In the genomic region with DNA sequence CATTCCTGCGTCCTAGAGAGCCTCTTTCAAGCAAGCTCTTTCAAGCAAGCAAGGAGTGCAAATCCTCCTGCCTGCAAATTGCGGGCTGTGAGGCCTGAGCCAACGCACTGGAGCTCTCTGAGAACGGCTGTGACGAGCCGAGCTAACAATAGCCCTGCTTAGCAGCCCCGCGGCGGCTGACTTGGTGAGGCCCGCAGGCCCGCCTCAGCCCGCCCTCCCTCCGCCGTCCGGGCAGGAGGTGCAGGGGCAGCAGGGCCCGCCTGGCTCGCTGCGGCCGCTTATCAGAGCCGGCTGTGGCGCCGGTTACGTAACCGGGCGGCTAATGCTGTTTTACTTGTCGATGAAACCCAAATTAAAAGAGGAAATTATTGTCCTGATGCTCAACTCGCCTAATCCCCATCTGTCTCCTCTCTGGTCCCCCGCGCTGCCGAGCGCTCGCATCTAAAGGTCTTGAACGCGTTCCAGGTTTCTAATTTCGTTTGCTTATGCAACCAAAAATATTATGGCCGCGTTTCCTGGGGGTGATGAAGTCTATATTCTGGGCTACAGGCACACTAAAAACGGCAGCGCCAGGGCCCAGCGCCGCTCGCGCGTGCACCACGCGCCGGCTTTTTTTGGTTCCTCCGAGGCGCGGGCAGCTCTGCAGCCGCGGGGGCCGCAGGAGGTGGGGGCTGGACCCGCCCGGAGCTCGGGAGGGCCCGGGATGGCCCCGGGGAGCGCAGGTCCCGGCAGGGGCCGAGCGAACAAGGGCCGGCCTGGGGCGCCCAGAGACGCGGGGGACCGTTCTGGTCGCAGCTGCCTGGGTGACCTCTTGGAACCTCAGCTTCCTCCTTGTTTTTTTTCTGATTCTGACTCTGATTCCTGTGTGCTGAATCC, we compare ENCODE assay signal across 1 cellular context.
TF ChIP-seq lines count a peak whose summit lies in the region.

No MANE protein-coding gene starts in this region.

TF ChIP-seq in HEK293, 187 proteins besides CTCF, POLR2A, EP300 and RAD21 (continued from another document):
- TF ChIP-seq ZNF513 (tag by site-specific recombination; IDR thresholded peaks at IDR 0.05): no peak
- no peak for TF ChIP-seq ZNF114 (tag by site-specific recombination; IDR thresholded peaks at IDR 0.05)
- no peak for TF ChIP-seq ZNF133 (tag by site-specific recombination; IDR thresholded peaks at IDR 0.05)
- peak; percentile 43; the same call in 1 of the 2 replicates for TF ChIP-seq ZNF341 (tag by site-specific recombination; IDR thresholded peaks at IDR 0.05; ENCODE audit: low read depth)
- 0 out of 2 replicates have a peak, but pooled peaks have one; percentile 14 for TF ChIP-seq ZSCAN23 (tag by site-specific recombination; IDR thresholded peaks at IDR 0.05)
- TF ChIP-seq, protein P1, sequence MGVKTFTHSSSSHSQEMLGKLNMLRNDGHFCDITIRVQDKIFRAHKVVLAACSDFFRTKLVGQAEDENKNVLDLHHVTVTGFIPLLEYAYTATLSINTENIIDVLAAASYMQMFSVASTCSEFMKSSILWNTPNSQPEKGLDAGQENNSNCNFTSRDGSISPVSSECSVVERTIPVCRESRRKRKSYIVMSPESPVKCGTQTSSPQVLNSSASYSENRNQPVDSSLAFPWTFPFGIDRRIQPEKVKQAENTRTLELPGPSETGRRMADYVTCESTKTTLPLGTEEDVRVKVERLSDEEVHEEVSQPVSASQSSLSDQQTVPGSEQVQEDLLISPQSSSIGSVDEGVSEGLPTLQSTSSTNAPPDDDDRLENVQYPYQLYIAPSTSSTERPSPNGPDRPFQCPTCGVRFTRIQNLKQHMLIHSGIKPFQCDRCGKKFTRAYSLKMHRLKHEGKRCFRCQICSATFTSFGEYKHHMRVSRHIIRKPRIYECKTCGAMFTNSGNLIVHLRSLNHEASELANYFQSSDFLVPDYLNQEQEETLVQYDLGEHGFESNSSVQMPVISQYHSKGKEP (tag by site-specific recombination; IDR thresholded peaks at IDR 0.05): 0 out of 2 replicates have a peak, but pooled peaks have one; percentile 4
- TF ChIP-seq, protein P2, sequence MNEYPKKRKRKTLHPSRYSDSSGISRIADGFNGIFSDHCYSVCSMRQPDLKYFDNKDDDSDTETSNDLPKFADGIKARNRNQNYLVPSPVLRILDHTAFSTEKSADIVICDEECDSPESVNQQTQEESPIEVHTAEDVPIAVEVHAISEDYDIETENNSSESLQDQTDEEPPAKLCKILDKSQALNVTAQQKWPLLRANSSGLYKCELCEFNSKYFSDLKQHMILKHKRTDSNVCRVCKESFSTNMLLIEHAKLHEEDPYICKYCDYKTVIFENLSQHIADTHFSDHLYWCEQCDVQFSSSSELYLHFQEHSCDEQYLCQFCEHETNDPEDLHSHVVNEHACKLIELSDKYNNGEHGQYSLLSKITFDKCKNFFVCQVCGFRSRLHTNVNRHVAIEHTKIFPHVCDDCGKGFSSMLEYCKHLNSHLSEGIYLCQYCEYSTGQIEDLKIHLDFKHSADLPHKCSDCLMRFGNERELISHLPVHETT (tag by site-specific recombination; IDR thresholded peaks at IDR 0.05): no peak
- TF ChIP-seq, protein P3, sequence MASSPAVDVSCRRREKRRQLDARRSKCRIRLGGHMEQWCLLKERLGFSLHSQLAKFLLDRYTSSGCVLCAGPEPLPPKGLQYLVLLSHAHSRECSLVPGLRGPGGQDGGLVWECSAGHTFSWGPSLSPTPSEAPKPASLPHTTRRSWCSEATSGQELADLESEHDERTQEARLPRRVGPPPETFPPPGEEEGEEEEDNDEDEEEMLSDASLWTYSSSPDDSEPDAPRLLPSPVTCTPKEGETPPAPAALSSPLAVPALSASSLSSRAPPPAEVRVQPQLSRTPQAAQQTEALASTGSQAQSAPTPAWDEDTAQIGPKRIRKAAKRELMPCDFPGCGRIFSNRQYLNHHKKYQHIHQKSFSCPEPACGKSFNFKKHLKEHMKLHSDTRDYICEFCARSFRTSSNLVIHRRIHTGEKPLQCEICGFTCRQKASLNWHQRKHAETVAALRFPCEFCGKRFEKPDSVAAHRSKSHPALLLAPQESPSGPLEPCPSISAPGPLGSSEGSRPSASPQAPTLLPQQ (tag by site-specific recombination; IDR thresholded peaks at IDR 0.05): peak; percentile 92
- TF ChIP-seq ZNF132 (tag by site-specific recombination; IDR thresholded peaks at IDR 0.05; ENCODE audit: borderline replicate concordance): no peak
- no peak for TF ChIP-seq PRDM6 (tag by site-specific recombination; IDR thresholded peaks at IDR 0.05)
- peak; percentile 7; the same call in 1 of the 2 replicates for TF ChIP-seq KLF9 (tag by site-specific recombination; IDR thresholded peaks at IDR 0.05; ENCODE audit: low read depth)
- TF ChIP-seq SP2 (tag by site-specific recombination; IDR thresholded peaks at IDR 0.05): peak; percentile 50
- TF ChIP-seq, protein P4, sequence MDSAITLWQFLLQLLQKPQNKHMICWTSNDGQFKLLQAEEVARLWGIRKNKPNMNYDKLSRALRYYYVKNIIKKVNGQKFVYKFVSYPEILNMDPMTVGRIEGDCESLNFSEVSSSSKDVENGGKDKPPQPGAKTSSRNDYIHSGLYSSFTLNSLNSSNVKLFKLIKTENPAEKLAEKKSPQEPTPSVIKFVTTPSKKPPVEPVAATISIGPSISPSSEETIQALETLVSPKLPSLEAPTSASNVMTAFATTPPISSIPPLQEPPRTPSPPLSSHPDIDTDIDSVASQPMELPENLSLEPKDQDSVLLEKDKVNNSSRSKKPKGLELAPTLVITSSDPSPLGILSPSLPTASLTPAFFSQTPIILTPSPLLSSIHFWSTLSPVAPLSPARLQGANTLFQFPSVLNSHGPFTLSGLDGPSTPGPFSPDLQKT (IDR thresholded peaks at IDR 0.05; ENCODE audit: borderline replicate concordance, low read depth, low read length): no peak
- TF ChIP-seq, protein P5, sequence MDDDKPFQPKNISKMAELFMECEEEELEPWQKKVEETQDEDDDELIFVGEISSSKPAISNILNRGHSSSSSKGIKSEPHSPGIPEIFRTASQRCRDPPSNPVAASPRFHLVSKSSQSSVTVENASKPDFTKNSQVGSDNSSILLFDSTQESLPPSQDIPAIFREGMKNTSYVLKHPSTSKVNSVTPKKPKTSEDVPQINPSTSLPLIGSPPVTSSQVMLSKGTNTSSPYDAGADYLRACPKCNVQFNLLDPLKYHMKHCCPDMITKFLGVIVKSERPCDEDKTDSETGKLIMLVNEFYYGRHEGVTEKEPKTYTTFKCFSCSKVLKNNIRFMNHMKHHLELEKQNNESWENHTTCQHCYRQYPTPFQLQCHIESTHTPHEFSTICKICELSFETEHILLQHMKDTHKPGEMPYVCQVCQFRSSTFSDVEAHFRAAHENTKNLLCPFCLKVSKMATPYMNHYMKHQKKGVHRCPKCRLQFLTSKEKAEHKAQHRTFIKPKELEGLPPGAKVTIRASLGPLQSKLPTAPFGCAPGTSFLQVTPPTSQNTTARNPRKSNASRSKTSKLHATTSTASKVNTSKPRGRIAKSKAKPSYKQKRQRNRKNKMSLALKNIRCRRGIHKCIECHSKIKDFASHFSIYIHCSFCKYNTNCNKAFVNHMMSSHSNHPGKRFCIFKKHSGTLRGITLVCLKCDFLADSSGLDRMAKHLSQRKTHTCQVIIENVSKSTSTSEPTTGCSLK (tag by site-specific recombination; IDR thresholded peaks at IDR 0.05): no peak
- TF ChIP-seq ZNF76 (tag by site-specific recombination; IDR thresholded peaks at IDR 0.05; ENCODE audit: borderline replicate concordance, low read depth): 0 out of 2 replicates have a peak, but pooled peaks have one; percentile 29
- TF ChIP-seq ZNF747 (tag by site-specific recombination; IDR thresholded peaks at IDR 0.05): no peak
- TF ChIP-seq, protein P6, sequence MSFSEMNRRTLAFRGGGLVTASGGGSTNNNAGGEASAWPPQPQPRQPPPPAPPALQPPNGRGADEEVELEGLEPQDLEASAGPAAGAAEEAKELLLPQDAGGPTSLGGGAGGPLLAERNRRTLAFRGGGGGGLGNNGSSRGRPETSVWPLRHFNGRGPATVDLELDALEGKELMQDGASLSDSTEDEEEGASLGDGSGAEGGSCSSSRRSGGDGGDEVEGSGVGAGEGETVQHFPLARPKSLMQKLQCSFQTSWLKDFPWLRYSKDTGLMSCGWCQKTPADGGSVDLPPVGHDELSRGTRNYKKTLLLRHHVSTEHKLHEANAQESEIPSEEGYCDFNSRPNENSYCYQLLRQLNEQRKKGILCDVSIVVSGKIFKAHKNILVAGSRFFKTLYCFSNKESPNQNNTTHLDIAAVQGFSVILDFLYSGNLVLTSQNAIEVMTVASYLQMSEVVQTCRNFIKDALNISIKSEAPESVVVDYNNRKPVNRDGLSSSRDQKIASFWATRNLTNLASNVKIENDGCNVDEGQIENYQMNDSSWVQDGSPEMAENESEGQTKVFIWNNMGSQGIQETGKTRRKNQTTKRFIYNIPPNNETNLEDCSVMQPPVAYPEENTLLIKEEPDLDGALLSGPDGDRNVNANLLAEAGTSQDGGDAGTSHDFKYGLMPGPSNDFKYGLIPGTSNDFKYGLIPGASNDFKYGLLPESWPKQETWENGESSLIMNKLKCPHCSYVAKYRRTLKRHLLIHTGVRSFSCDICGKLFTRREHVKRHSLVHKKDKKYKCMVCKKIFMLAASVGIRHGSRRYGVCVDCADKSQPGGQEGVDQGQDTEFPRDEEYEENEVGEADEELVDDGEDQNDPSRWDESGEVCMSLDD (tag by site-specific recombination; IDR thresholded peaks at IDR 0.05): no peak
- no peak for TF ChIP-seq ZNF670 (tag by site-specific recombination; IDR thresholded peaks at IDR 0.05; ENCODE audit: low read depth)
- TF ChIP-seq GLIS1 (tag by site-specific recombination; IDR thresholded peaks at IDR 0.05): peak; percentile 87
- peak; percentile 36; the same call in 1 of the 2 replicates for TF ChIP-seq REPIN1 (tag by site-specific recombination; IDR thresholded peaks at IDR 0.05; ENCODE audit: low read depth)
- no peak for TF ChIP-seq ZNF2 (tag by site-specific recombination; IDR thresholded peaks at IDR 0.05)
- no peak for TF ChIP-seq ZSCAN16 (tag by site-specific recombination; IDR thresholded peaks at IDR 0.05)
- TF ChIP-seq ZNF366 (tag by site-specific recombination; conservative IDR thresholded peaks at IDR 0.05): no peak
- TF ChIP-seq ZNF610 (tag by site-specific recombination; IDR thresholded peaks at IDR 0.05; ENCODE audit: borderline replicate concordance): no peak
- TF ChIP-seq MZF1 (tag by site-specific recombination; IDR thresholded peaks at IDR 0.05; ENCODE audit: borderline replicate concordance): peak; percentile 74; the same call in 1 of the 2 replicates
